9 cellular contexts compared by ENCODE assay signal in the genomic region with DNA sequence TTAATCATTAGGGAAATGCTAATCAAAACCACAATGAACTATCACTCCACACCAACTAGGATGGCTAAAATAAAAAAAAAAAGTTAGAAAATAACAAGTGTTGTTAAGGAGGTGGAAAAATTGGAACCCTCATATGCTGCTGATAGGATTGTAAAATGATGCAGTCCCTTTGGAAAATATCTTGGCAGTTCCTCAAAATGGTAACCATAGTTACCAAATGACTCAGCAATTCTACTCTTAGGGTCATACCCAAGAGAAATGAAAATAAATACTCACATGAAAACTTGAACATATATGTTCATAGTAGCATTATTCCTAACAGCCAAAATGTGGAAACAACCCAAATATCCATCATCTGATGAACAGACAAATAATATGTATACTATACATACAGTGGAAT. TPM values are rescaled to one million over a fixed set of nuclear protein-coding genes. Genes with fewer than 3 reads are reported as not detected.
A peak's percentile ranks its signal among the peaks of the same experiment; 100 is the strongest.
DNase-seq lines count a peak whose midpoint lies in the region; ATAC-seq and TF ChIP-seq lines count a peak whose summit lies in the region.
"Had no signal": no experiment of that assay in that cellular context is flagged by ENCODE, and none has a peak within 500 bp of the region (broad histone marks: within the 10 kb centered on the region; RNA-seq: fewer than 3 reads in every experiment).

No MANE protein-coding gene starts in this region.

- no peak for ATAC-seq in GM21786 (IDR thresholded peaks at IDR 0.05; ENCODE audit: unreplicated experiment)

- H3K79me2 ChIP-seq in OCI-LY7 (ENCODE audit: insufficient read depth, low read depth, low read length), result no peaks in the 10 kb centered on the region
- H3K79me2 ChIP-seq: parathyroid adenoma had no signal

- peaks cover 4% of the 10 kb centered on the region; the same call in 1 of the 2 replicates for H3K9me2 ChIP-seq in OCI-LY7 (ENCODE audit: insufficient read depth, low read length)

- CTCF ChIA-PET in OCI-LY7 (lab: Charles Lee; ENCODE audit: unreplicated experiment), result no interaction called here

- BruUV-seq in OCI-LY7 (replicated peaks; lab: Mats Ljungman, UMichigan), result no TSS peak

- H2AFZ ChIP-seq in OCI-LY7 (ENCODE audit: low read length), result no peak overlapping the region
- H2AFZ ChIP-seq: parathyroid adenoma had no signal

- peak; percentile 13 for DNase-seq in AG20443 (ENCODE audit: low spot score)
- DNase-seq in HS-27A (ENCODE audit: low read depth), result peak; percentile 70
- DNase-seq in T1000 (lab: John Stamatoyannopoulos, UW), result peak; percentile 7
- peak; percentile 66 for DNase-seq in glomerular endothelial cell (ENCODE audit: extremely low read depth, low read depth, low spot score)
- no peak for DNase-seq in OCI-LY7 (ENCODE audit: low spot score)
- DNase-seq in stimulated activated CD4-positive, alpha-beta T cell treated with anti-CD3 and anti-CD28 coated beads, Interleukin-15, amount 100 ng/mL, for 24 hours, result no peak
- DNase-seq in testis, result no peak

- TF ChIP-seq POLR2A in testis (IDR thresholded peaks at IDR 0.05), result no peak

- H3K4me3 ChIP-seq in OCI-LY7 (ENCODE audit: low read depth, low read length, poor library complexity, severe bottlenecking), result no peak overlapping the region
- H3K4me3 ChIP-seq in testis, result no peak overlapping the region

- H3K9me3 ChIP-seq in OCI-LY7 (ENCODE audit: low read length), result no peaks in the 10 kb centered on the region
- H3K9me3 ChIP-seq in testis, result no peaks in the 10 kb centered on the region

- H4K20me1 ChIP-seq in OCI-LY7 (ENCODE audit: insufficient read depth, low read length), result no peaks in the 10 kb centered on the region

- H3K4me2 ChIP-seq in OCI-LY7 (ENCODE audit: low read length), result no peak overlapping the region

- no peak overlapping the region for H3K27ac ChIP-seq in OCI-LY7 (ENCODE audit: low read depth, low read length, poor library complexity, severe bottlenecking)
- H3K27ac ChIP-seq in testis, result no peak overlapping the region
- H3K27ac ChIP-seq: parathyroid adenoma had no signal

- TF ChIP-seq CTCF in OCI-LY7 (conservative IDR thresholded peaks at IDR 0.05; ENCODE audit: low read length), result no peak
- no peak for TF ChIP-seq CTCF in testis (IDR thresholded peaks at IDR 0.05)

- H3K4me1 ChIP-seq in OCI-LY7 (ENCODE audit: insufficient read depth, low read length, poor library complexity, severe bottlenecking) (no peaks in the 10 kb centered on the region), testis (no peaks in the 10 kb centered on the region)
- H3K4me1 ChIP-seq: parathyroid adenoma had no signal

- intact Hi-C loops in OCI-LY7 (cut with micrococcal nuclease; ENCODE audit: unreplicated experiment), result no loop called here
- intact Hi-C loops in testis (cut with DNase I; ENCODE audit: low total_unique reads), result no loop called here

- H3K36me3 ChIP-seq in OCI-LY7 (ENCODE audit: insufficient read depth, low read length), result no peaks in the 10 kb centered on the region
- no peaks in the 10 kb centered on the region for H3K36me3 ChIP-seq in testis (ENCODE audit: low read depth, missing control alignments)

- POLR2A ChIA-PET in OCI-LY7 (lab: Charles Lee), result no interaction called here

- no peaks in the 10 kb centered on the region for H3K27me3 ChIP-seq in testis

RNA-seq across cellular contexts. Expression of gene ACVR2A, which starts 15.7 kb away (rescaled TPM):
- total RNA-seq in glomerular endothelial cell, result 6.1 and 8.1 TPM in 2 replicates
- total RNA-seq in OCI-LY7 (2014; rRNA removed; shearing (Covaris generic)), result 1.5 and 4.0 TPM in 2 replicates
- total RNA-seq in OCI-LY7 (2022), result 2.1 and 2.5 TPM in 2 replicates
- total RNA-seq in testis, result 10 to 100 TPM; 21.6 to 38.3 TPM
- polyA plus RNA-seq in testis (ENCODE audit: insufficient read depth, low read depth, low replicate concordance), result 11.4 TPM

Comparison
In these comparisons a context has a peak if more than half of its experiments do, and no peak if none do; other contexts are left out.
1. DNase-seq: peak in AG20443 (single experiment), HS-27A (single experiment), T1000 (single experiment) and glomerular endothelial cell (single experiment); none in OCI-LY7 (single experiment), stimulated activated CD4-positive, alpha-beta T cell treated with anti-CD3 and anti-CD28 coated beads, Interleukin-15, amount 100 ng/mL, for 24 hours (single experiment) and testis (single experiment).